ENCODE assay signal across 11 cellular contexts in genomic region chr4:175705407-175705806, GRCh38.
DNase-seq lines count a peak whose midpoint lies in the region; TF ChIP-seq lines count a peak whose summit lies in the region.
"Had no signal": no experiment of that assay in that cellular context is flagged by ENCODE, and none has a peak within 500 bp of the region (broad histone marks: within the 10 kb centered on the region; RNA-seq: fewer than 3 reads in every experiment).

No MANE protein-coding gene starts in this region.

- no peaks in the 10 kb centered on the region for H3K27me3 ChIP-seq in smooth muscle cell (ENCODE audit: low read depth)
- no peaks in the 10 kb centered on the region for H3K27me3 ChIP-seq in esophagus squamous epithelium

- H3K4me2 ChIP-seq in smooth muscle cell = no peak overlapping the region

- H3K36me3 ChIP-seq in smooth muscle cell (ENCODE audit: low read depth) (no peaks in the 10 kb centered on the region), esophagus squamous epithelium (no peaks in the 10 kb centered on the region)

- peak overlapping the region; percentile 27 for H2AFZ ChIP-seq in smooth muscle cell (ENCODE audit: low read depth)

- intact Hi-C loops in esophagus squamous epithelium (cut with DNase I) = no loop called here

- whole genome bisulfite sequencing in smooth muscle cell (ENCODE audit: low lambda C conversion rate) = 52% methylated on average over 9 of the region's 9 CpGs
- 39 to 41% methylated on average over 7 to 9 of the region's 9 CpGs for WGBS in esophagus squamous epithelium, 2 donors

- H3K9me3 ChIP-seq in smooth muscle cell (replicated peaks; ENCODE audit: low read depth) = no peaks in the 10 kb centered on the region
- no peaks in the 10 kb centered on the region for H3K9me3 ChIP-seq in esophagus squamous epithelium

- peak; percentile 65 for DNase-seq in NCI-H1105 treated with DMSO at 0.1 percent for 48 hours (lab: John Stamatoyannopoulos, UW)
- DNase-seq in amygdala (lab: John Stamatoyannopoulos, UW) = peak in 52 of 56 donors; percentile 4 to 85 (median 64)
- DNase-seq in iPS DF 19.7 (ENCODE audit: low read depth, low spot score) = peak; percentile 42
- DNase-seq in smooth muscle cell (lab: John Stamatoyannopoulos, UW; ENCODE audit: unreplicated experiment) = no peak
- no peak for DNase-seq in DMS153 treated with DMSO at 0.1 percent for 48 hours (lab: John Stamatoyannopoulos, UW; ENCODE audit: unreplicated experiment)
- no peak for DNase-seq in esophagus squamous epithelium (lab: John Stamatoyannopoulos, UW)
- no peak for DNase-seq in A172 (ENCODE audit: low spot score)
- DNase-seq: activated CD8-positive, alpha-beta memory T cell treated with anti-CD3 and anti-CD28 coated beads, Interleukin-2, amount 50 U/mL, for 48 hours; dermis blood vessel endothelial cell; islet precursor cell; NCI-H2171 treated with DMSO at 0.1 percent for 48 hours had no signal

- H3K9ac ChIP-seq in smooth muscle cell (ENCODE audit: low read depth) = no peak overlapping the region

- no peak overlapping the region for H3K27ac ChIP-seq in smooth muscle cell (ENCODE audit: low read depth)
- no peak overlapping the region for H3K27ac ChIP-seq in esophagus squamous epithelium

- H3K4me3 ChIP-seq in smooth muscle cell (no peak overlapping the region), esophagus squamous epithelium (no peak overlapping the region)

- H3K79me2 ChIP-seq in smooth muscle cell (ENCODE audit: low read depth) = no peaks in the 10 kb centered on the region

- TF ChIP-seq CTCF in smooth muscle cell (IDR thresholded peaks at IDR 0.05; ENCODE audit: borderline replicate concordance, insufficient read depth, poor library complexity, severe bottlenecking) = no peak
- TF ChIP-seq CTCF in esophagus squamous epithelium (IDR thresholded peaks at IDR 0.05) = no peak

- H3F3A ChIP-seq in smooth muscle cell (ENCODE audit: low read depth) = no peaks in the 10 kb centered on the region

- H4K20me1 ChIP-seq in smooth muscle cell (ENCODE audit: low read depth) = no peaks in the 10 kb centered on the region

- no peak for TF ChIP-seq POLR2A in esophagus squamous epithelium (IDR thresholded peaks at IDR 0.05)

- H3K4me1 ChIP-seq in smooth muscle cell (ENCODE audit: low read depth) (no peaks in the 10 kb centered on the region), esophagus squamous epithelium (no peaks in the 10 kb centered on the region)

Comparison
In these comparisons a context has a peak if more than half of its experiments do, and no peak if none do; other contexts are left out.
1. DNase-seq: peak in NCI-H1105 treated with DMSO at 0.1 percent for 48 hours (single experiment), amygdala (52 of 56) and iPS DF 19.7 (single experiment); none in smooth muscle cell (single experiment), DMS153 treated with DMSO at 0.1 percent for 48 hours (single experiment), esophagus squamous epithelium (single experiment) and A172 (single experiment).